In genomic region chrX:140501321-140501720, GRCh38 we compare ENCODE assay signal across 42 cellular contexts. TPM values are rescaled to one million over a fixed set of nuclear protein-coding genes. Genes with fewer than 3 reads are reported as not detected.
"Had no signal": no experiment of that assay in that cellular context is flagged by ENCODE, and none has a peak within 500 bp of the region (broad histone marks: within the 10 kb centered on the region; RNA-seq: fewer than 3 reads in every experiment).

No MANE protein-coding gene starts in this region.

- H3K36me3 Mint-ChIP-seq: activated CD4-positive, alpha-beta memory T cell treated with anti-CD3 and anti-CD28 coated beads for 36 hours; activated naive CD4-positive, alpha-beta T cell treated with anti-CD3 and anti-CD28 coated beads, Interleukin-2, amount 10 ng/mL, durations not matched to agents 7 days and 5 days; activated naive CD8-positive, alpha-beta T cell treated with anti-CD3 and anti-CD28 coated beads, Interleukin-2, amount 10 ng/mL, durations not matched to agents 7 days and 5 days; stimulated activated memory B cell treated with anti-CD40 and anti-IgM and Interleukin-4, amounts not matched to agents 10 μg/mL and 1 μg/mL and 100 μg/mL, for 72 hours had no signal

- H3K4me2 ChIP-seq: smooth muscle cell had no signal

- H3K9me3 ChIP-seq: breast epithelium, heart left ventricle, left ventricle myocardium inferior, pancreas, right atrium auricular region, vagina had no signal

- H3K9me3 Mint-ChIP-seq: activated CD4-positive, alpha-beta memory T cell treated with anti-CD3 and anti-CD28 coated beads for 36 hours; activated CD4-positive, alpha-beta T cell treated with anti-CD3 and anti-CD28 coated beads, Interleukin-2, amount 10 ng/mL, durations not matched to agents 24 days and 14 days; activated naive CD4-positive, alpha-beta T cell treated with anti-CD3 and anti-CD28 coated beads, Interleukin-2, amount 10 ng/mL, durations not matched to agents 7 days and 5 days; activated T-helper 1 cell treated with anti-CD3 and anti-CD28 coated beads, Interleukin-12 subunit alpha, Interleukin-12 subunit beta, Interleukin-2, Interleukin-4 antibody, amounts not matched to agents 30 ng/mL and 10 ng/mL and 1 ng/mL, durations not matched to agents 14 hours and 24 hours and 36 hours; effector memory CD8-positive, alpha-beta T cell; stimulated activated memory B cell treated with anti-CD40 and anti-IgM and Interleukin-4, amounts not matched to agents 10 μg/mL and 1 μg/mL and 100 μg/mL, for 72 hours; stimulated activated naive CD8-positive, alpha-beta T cell treated with anti-CD3 and anti-CD28 coated beads, Interleukin-15, amount 100 ng/mL, for 72 hours; T-helper 1 cell treated with Interleukin-12 subunit alpha and Interleukin-12 subunit beta and Interleukin-4 antibody, amounts not matched to agents 30 μg/mL and 1 μg/mL, for 36 hours had no signal

- H3K4me1 Mint-ChIP-seq: activated CD4-positive, alpha-beta T cell treated with anti-CD3 and anti-CD28 coated beads, Interleukin-2, amount 10 ng/mL, durations not matched to agents 24 days and 14 days; activated naive CD4-positive, alpha-beta T cell treated with anti-CD3 and anti-CD28 coated beads, Interleukin-2, amount 10 ng/mL, durations not matched to agents 7 days and 5 days; stimulated activated memory B cell treated with anti-CD40 and anti-IgM and Interleukin-4, amounts not matched to agents 10 μg/mL and 1 μg/mL and 100 μg/mL, for 72 hours had no signal

- H3K4me3 ChIP-seq: breast epithelium, heart left ventricle, left ventricle myocardium inferior, lung, pancreas, right atrium auricular region, smooth muscle cell, upper lobe of left lung, vagina had no signal

- H3K27me3 ChIP-seq: vagina had no signal

- H3K4me1 ChIP-seq: breast epithelium, pancreas, vagina had no signal

- H3K4me3 Mint-ChIP-seq: activated CD4-positive, alpha-beta memory T cell treated with anti-CD3 and anti-CD28 coated beads for 36 hours; activated CD4-positive, alpha-beta T cell treated with anti-CD3 and anti-CD28 coated beads, Interleukin-2, amount 10 ng/mL, durations not matched to agents 24 days and 14 days; activated naive CD4-positive, alpha-beta T cell treated with anti-CD3 and anti-CD28 coated beads, Interleukin-2, amount 10 ng/mL, durations not matched to agents 7 days and 5 days; activated naive CD8-positive, alpha-beta T cell treated with anti-CD3 and anti-CD28 coated beads, Interleukin-2, amount 10 ng/mL, durations not matched to agents 7 days and 5 days; activated T-helper 1 cell treated with anti-CD3 and anti-CD28 coated beads, Interleukin-12 subunit alpha, Interleukin-12 subunit beta, Interleukin-2, Interleukin-4 antibody, amounts not matched to agents 30 ng/mL and 10 ng/mL and 1 ng/mL, durations not matched to agents 14 hours and 24 hours and 36 hours; dendritic cell treated with granulocyte-macrophage colony-stimulating factor and Interleukin-4, amounts not matched to agents 40 ng/mL and 50 ng/mL, for 4 days; effector memory CD8-positive, alpha-beta T cell; stimulated activated memory B cell treated with anti-CD40 and anti-IgM and Interleukin-4, amounts not matched to agents 10 μg/mL and 1 μg/mL and 100 μg/mL, for 72 hours; stimulated activated naive CD8-positive, alpha-beta T cell treated with anti-CD3 and anti-CD28 coated beads, Interleukin-15, amount 100 ng/mL, for 72 hours; T-helper 1 cell treated with Interleukin-12 subunit alpha and Interleukin-12 subunit beta and Interleukin-4 antibody, amounts not matched to agents 30 μg/mL and 1 μg/mL, for 36 hours had no signal

- H3K27ac Mint-ChIP-seq: activated CD4-positive, alpha-beta memory T cell treated with anti-CD3 and anti-CD28 coated beads for 36 hours; activated CD4-positive, alpha-beta T cell treated with anti-CD3 and anti-CD28 coated beads, Interleukin-2, amount 10 ng/mL, durations not matched to agents 24 days and 14 days; activated naive CD8-positive, alpha-beta T cell treated with anti-CD3 and anti-CD28 coated beads, Interleukin-2, amount 10 ng/mL, durations not matched to agents 7 days and 5 days; dendritic cell treated with granulocyte-macrophage colony-stimulating factor and Interleukin-4, amounts not matched to agents 40 ng/mL and 50 ng/mL, for 4 days; effector memory CD8-positive, alpha-beta T cell; nephron; stimulated activated memory B cell treated with anti-CD40 and anti-IgM and Interleukin-4, amounts not matched to agents 10 μg/mL and 1 μg/mL and 100 μg/mL, for 72 hours; stimulated activated naive CD8-positive, alpha-beta T cell treated with anti-CD3 and anti-CD28 coated beads, Interleukin-15, amount 100 ng/mL, for 72 hours; T-helper 1 cell treated with Interleukin-12 subunit alpha and Interleukin-12 subunit beta and Interleukin-4 antibody, amounts not matched to agents 30 μg/mL and 1 μg/mL, for 36 hours had no signal

- H3K27ac ChIP-seq: breast epithelium, heart left ventricle, left ventricle myocardium inferior, pancreas, right atrium auricular region, upper lobe of left lung, vagina, WERI-Rb-1 had no signal

- DNase-seq: activated CD4-positive, alpha-beta memory T cell treated with anti-CD3 and anti-CD28 coated beads for 36 hours; activated CD4-positive, alpha-beta T cell treated with anti-CD3 and anti-CD28 coated beads, Interleukin-2, amount 10 ng/mL, durations not matched to agents 24 days and 14 days; activated CD4-positive, CD25-positive, alpha-beta regulatory T cell treated with anti-CD3 and anti-CD28 coated beads, Interleukin-2, amount 50 U/mL, for 72 hours; activated CD8-positive, alpha-beta memory T cell treated with anti-CD3 and anti-CD28 coated beads, Interleukin-2, amount 50 U/mL, for 4 hours; activated gamma-delta T cell; activated naive CD4-positive, alpha-beta T cell treated with anti-CD3 and anti-CD28 coated beads, Interleukin-2, amount 10 ng/mL, durations not matched to agents 7 days and 5 days; activated naive CD8-positive, alpha-beta T cell treated with anti-CD3 and anti-CD28 coated beads, Interleukin-2, amount 10 ng/mL, durations not matched to agents 7 days and 5 days; activated T-cell treated with anti-CD3 and anti-CD28 coated beads, Interleukin-2, amount 50 U/mL, for 1 hour; amygdala; central memory CD4-positive, alpha-beta T cell; effector memory CD8-positive, alpha-beta T cell; heart left ventricle; hypothalamus; islet precursor cell; left ventricle myocardium inferior; nucleus accumbens; stimulated activated CD4-positive, alpha-beta T cell treated with anti-CD3 and anti-CD28 coated beads, Interleukin-1b, Interleukin-23, amount 100 ng/mL, for 48 hours; stimulated activated CD4-positive, alpha-beta T cell treated with anti-CD3 and anti-CD28 coated beads, Interleukin-4, amount 100 ng/mL, for 4 hours; stimulated activated CD8-positive, alpha-beta memory T cell treated with anti-CD3 and anti-CD28 coated beads, Interleukin-4, amount 100 ng/mL, for 48 hours; stimulated activated naive CD8-positive, alpha-beta T cell treated with anti-CD3 and anti-CD28 coated beads, Interleukin-15, amount 100 ng/mL, for 72 hours; substantia nigra; T-helper 9 cell; upper lobe of left lung; WERI-Rb-1 had no signal

RNA-seq across cellular contexts. Expression of gene SOX3, which starts 3.5 kb away (rescaled TPM):
- total RNA-seq: activated CD4-positive, alpha-beta memory T cell treated with anti-CD3 and anti-CD28 coated beads for 36 hours; activated CD4-positive, alpha-beta T cell treated with anti-CD3 and anti-CD28 coated beads, Interleukin-2, amount 10 ng/mL, durations not matched to agents 24 days and 14 days; activated CD8-positive, alpha-beta memory T cell treated with anti-CD3 and anti-CD28 coated beads for 36 hours; activated naive CD8-positive, alpha-beta T cell treated with anti-CD3 and anti-CD28 coated beads, Interleukin-2, amount 10 ng/mL, durations not matched to agents 7 days and 5 days; activated T-helper 1 cell treated with anti-CD3 and anti-CD28 coated beads, Interleukin-12 subunit alpha, Interleukin-12 subunit beta, Interleukin-2, Interleukin-4 antibody, amounts not matched to agents 30 ng/mL and 10 ng/mL and 1 ng/mL, durations not matched to agents 14 hours and 24 hours and 36 hours; breast epithelium; endothelial cell of umbilical vein; fibroblast of lung; fibroblast of villous mesenchyme; left ventricle myocardium inferior; mesenteric fat pad; mucosa of gallbladder; pulmonary artery endothelial cell; right atrium auricular region; smooth muscle cell; vagina had no signal
